15 cellular contexts compared by ENCODE assay signal in genomic region chr12:38392584-38393144, GRCh38.
DNase-seq lines count a peak whose midpoint lies in the region; ATAC-seq and TF ChIP-seq lines count a peak whose summit lies in the region.
"Had no signal": no experiment of that assay in that cellular context is flagged by ENCODE, and none has a peak within 500 bp of the region (broad histone marks: within the 10 kb centered on the region; RNA-seq: fewer than 3 reads in every experiment).

No MANE protein-coding gene starts in this region.

- peaks cover 5% of the 10 kb centered on the region for H3K9me3 Mint-ChIP-seq in activated CD8-positive, alpha-beta T cell treated with anti-CD3 and anti-CD28 coated beads for 36 hours

- H3K4me3 Mint-ChIP-seq in activated CD8-positive, alpha-beta T cell treated with anti-CD3 and anti-CD28 coated beads for 36 hours: no peak overlapping the region
- H3K4me3 Mint-ChIP-seq: activated T-cell treated with anti-CD3 and anti-CD28 coated beads, Interleukin-2, amount 50 U/mL, for 24 hours; stimulated activated naive B cell treated with anti-CD40 and anti-IgM and Interleukin-4, amounts not matched to agents 10 μg/mL and 1 μg/mL and 100 μg/mL, for 72 hours had no signal

- H3K27me3 ChIP-seq in left lung: no peaks in the 10 kb centered on the region
- no peaks in the 10 kb centered on the region for H3K27me3 ChIP-seq in tibial nerve

- no peak for TF ChIP-seq CTCF in left lung (IDR thresholded peaks at IDR 0.05)
- TF ChIP-seq CTCF in activated CD8-positive, alpha-beta T cell treated with anti-CD3 and anti-CD28 coated beads for 36 hours (IDR thresholded peaks at IDR 0.05): no peak
- no peak for TF ChIP-seq CTCF in tibial nerve (IDR thresholded peaks at IDR 0.05)

- no peaks in the 10 kb centered on the region for H3K4me1 Mint-ChIP-seq in activated CD8-positive, alpha-beta T cell treated with anti-CD3 and anti-CD28 coated beads for 36 hours (ENCODE audit: low read depth)
- H3K4me1 Mint-ChIP-seq: stimulated activated naive B cell treated with anti-CD40 and anti-IgM and Interleukin-4, amounts not matched to agents 10 μg/mL and 1 μg/mL and 100 μg/mL, for 72 hours had no signal

- H3K36me3 ChIP-seq in left lung (no peaks in the 10 kb centered on the region), tibial nerve (no peaks in the 10 kb centered on the region)

- TF ChIP-seq EP300 in tibial nerve (IDR thresholded peaks at IDR 0.05): no peak

- no peak overlapping the region for H3K27ac Mint-ChIP-seq in activated CD8-positive, alpha-beta T cell treated with anti-CD3 and anti-CD28 coated beads for 36 hours
- H3K27ac Mint-ChIP-seq: activated T-cell treated with anti-CD3 and anti-CD28 coated beads, Interleukin-2, amount 50 U/mL, for 24 hours; stimulated activated naive B cell treated with anti-CD40 and anti-IgM and Interleukin-4, amounts not matched to agents 10 μg/mL and 1 μg/mL and 100 μg/mL, for 72 hours had no signal

- intact Hi-C loops in left lung (cut with DNase I): no loop called here
- intact Hi-C loops in activated CD8-positive, alpha-beta T cell treated with anti-CD3 and anti-CD28 coated beads for 36 hours (cut with micrococcal nuclease): no loop called here

- H3K4me1 ChIP-seq in left lung: no peaks in the 10 kb centered on the region
- H3K4me1 ChIP-seq in tibial nerve: no peaks in the 10 kb centered on the region
- H3K4me1 ChIP-seq: parathyroid adenoma had no signal

- H3K4me3 ChIP-seq in left lung: no peak overlapping the region
- no peak overlapping the region for H3K4me3 ChIP-seq in tibial nerve

- H3K9me3 ChIP-seq in left lung (peaks cover 0 to 10% of the 10 kb centered on the region in 2 donors), tibial nerve (peaks cover 0 to 12% (median 2%) of the 10 kb centered on the region in 4 donors)

- DNase-seq in HS-5 (ENCODE audit: low read depth): peak; percentile 82
- peak; percentile 48 for DNase-seq in SKM-1 treated with dmso at 0.1 percent for 144 hours (lab: John Stamatoyannopoulos, UW; ENCODE audit: unreplicated experiment)
- DNase-seq in left lung: peak in 1 of 2 donors; percentile 31
- no peak for DNase-seq in NCI-H1436 treated with DMSO at 0.1 percent for 48 hours (lab: John Stamatoyannopoulos, UW)
- no peak for DNase-seq in activated CD8-positive, alpha-beta T cell treated with anti-CD3 and anti-CD28 coated beads for 36 hours
- no peak for DNase-seq in tibial nerve (ENCODE audit: low spot score in 2 of 2)
- DNase-seq: activated CD4-positive, CD25-positive, alpha-beta regulatory T cell; activated T-cell treated with anti-CD3 and anti-CD28 coated beads, Interleukin-2, amount 50 U/mL, for 24 hours; C1 segment of cervical spinal cord; NCI-H2227 treated with DMSO at 0.1 percent for 48 hours; stimulated activated CD4-positive, alpha-beta T cell treated with anti-CD3 and anti-CD28 coated beads, Interleukin-1b, Interleukin-23, amount 100 ng/mL, for 48 hours; stimulated activated naive B cell treated with anti-CD40 and anti-IgM and Interleukin-4, amounts not matched to agents 10 μg/mL and 1 μg/mL and 100 μg/mL, for 72 hours had no signal

- H3K27ac ChIP-seq in left lung (no peak overlapping the region), tibial nerve (no peak overlapping the region)
- H3K27ac ChIP-seq: parathyroid adenoma had no signal

- CTCF ChIA-PET in activated CD8-positive, alpha-beta T cell treated with anti-CD3 and anti-CD28 coated beads for 36 hours (lab: Charles Lee): no interaction called here

- H3K27me3 Mint-ChIP-seq in activated CD8-positive, alpha-beta T cell treated with anti-CD3 and anti-CD28 coated beads for 36 hours: no peaks in the 10 kb centered on the region
- H3K27me3 Mint-ChIP-seq: activated T-cell treated with anti-CD3 and anti-CD28 coated beads, Interleukin-2, amount 50 U/mL, for 24 hours; stimulated activated naive B cell treated with anti-CD40 and anti-IgM and Interleukin-4, amounts not matched to agents 10 μg/mL and 1 μg/mL and 100 μg/mL, for 72 hours had no signal

- WGBS in tibial nerve, 2 donors: 73% methylated on average over 5 of the region's 5 CpGs

- POLR2A ChIA-PET in activated CD8-positive, alpha-beta T cell treated with anti-CD3 and anti-CD28 coated beads for 36 hours (lab: Charles Lee): no interaction called here

- H3K36me3 Mint-ChIP-seq in activated CD8-positive, alpha-beta T cell treated with anti-CD3 and anti-CD28 coated beads for 36 hours (ENCODE audit: low read depth): no peaks in the 10 kb centered on the region
- H3K36me3 Mint-ChIP-seq: stimulated activated naive B cell treated with anti-CD40 and anti-IgM and Interleukin-4, amounts not matched to agents 10 μg/mL and 1 μg/mL and 100 μg/mL, for 72 hours had no signal

- TF ChIP-seq POLR2A in tibial nerve (IDR thresholded peaks at IDR 0.05): no peak

- ATAC-seq in GM18499 (IDR thresholded peaks at IDR 0.05; ENCODE audit: insufficient read depth, unreplicated experiment) (peak; percentile 56), left lung (peak; percentile 44), HG02870 (IDR thresholded peaks at IDR 0.05; ENCODE audit: unreplicated experiment) (no peak)
- no peak for ATAC-seq in activated CD8-positive, alpha-beta T cell treated with anti-CD3 and anti-CD28 coated beads for 36 hours
- ATAC-seq: stimulated activated naive B cell treated with anti-CD40 and anti-IgM and Interleukin-4, amounts not matched to agents 10 μg/mL and 1 μg/mL and 100 μg/mL, for 72 hours had no signal

Comparison
In these comparisons a context has a peak if more than half of its experiments do, and no peak if none do; other contexts are left out.
1. ATAC-seq: peak in GM18499 (single experiment) and left lung (single experiment); none in HG02870 (single experiment) and activated CD8-positive, alpha-beta T cell treated with anti-CD3 and anti-CD28 coated beads for 36 hours (single experiment).
2. DNase-seq: peak in HS-5 (single experiment) and SKM-1 treated with dmso at 0.1 percent for 144 hours (single experiment); none in NCI-H1436 treated with DMSO at 0.1 percent for 48 hours (single experiment), activated CD8-positive, alpha-beta T cell treated with anti-CD3 and anti-CD28 coated beads for 36 hours (single experiment) and tibial nerve (0 of 2).